Comparison of ENCODE assay signal across 19 cellular contexts in genomic region chr2:127577208-127577475, GRCh38. TPM values are rescaled to one million over a fixed set of nuclear protein-coding genes. Genes with fewer than 3 reads are reported as not detected.
DNase-seq lines count a peak whose midpoint lies in the region; ATAC-seq, FAIRE-seq and TF ChIP-seq lines count a peak whose summit lies in the region.
"Had no signal": no experiment of that assay in that cellular context is flagged by ENCODE, and none has a peak within 500 bp of the region (broad histone marks: within the 10 kb centered on the region; RNA-seq: fewer than 3 reads in every experiment).

No MANE protein-coding gene starts in this region.

- H3F3A ChIP-seq in GM23338 (replicated peaks; ENCODE audit: low read depth), result no peaks in the 10 kb centered on the region

- H3K9me2 ChIP-seq in GM23338 (ENCODE audit: insufficient read depth), result no peaks in the 10 kb centered on the region

- no peak overlapping the region for H3K4me3 Mint-ChIP-seq in activated CD8-positive, alpha-beta memory T cell treated with anti-CD3 and anti-CD28 coated beads, Interleukin-2, amount 10 ng/mL, durations not matched to agents 7 days and 5 days
- H3K4me3 Mint-ChIP-seq in GM23338 (no peak overlapping the region), osteocyte (ENCODE audit: unreplicated experiment) (no peak overlapping the region)
- H3K4me3 Mint-ChIP-seq: CD4-positive, CD25-positive, alpha-beta regulatory T cell had no signal

- H3K36me3 Mint-ChIP-seq in activated CD8-positive, alpha-beta memory T cell treated with anti-CD3 and anti-CD28 coated beads, Interleukin-2, amount 10 ng/mL, durations not matched to agents 7 days and 5 days, result no peaks in the 10 kb centered on the region
- H3K36me3 Mint-ChIP-seq in GM23338 (ENCODE audit: low read depth), result no peaks in the 10 kb centered on the region
- no peaks in the 10 kb centered on the region for H3K36me3 Mint-ChIP-seq in osteocyte (ENCODE audit: unreplicated experiment)
- H3K36me3 Mint-ChIP-seq: CD4-positive, CD25-positive, alpha-beta regulatory T cell had no signal

- H2AFZ ChIP-seq in GM23338, result peak overlapping the region; percentile 76

- no peak overlapping the region for H3K4me3 ChIP-seq in GM23338
- H3K4me3 ChIP-seq: A549 had no signal

- H3K36me3 ChIP-seq in GM23338 (ENCODE audit: insufficient read depth), result no peaks in the 10 kb centered on the region

- ATAC-seq in activated CD8-positive, alpha-beta memory T cell treated with anti-CD3 and anti-CD28 coated beads, Interleukin-2, amount 10 ng/mL, durations not matched to agents 7 days and 5 days, result no peak
- no peak for ATAC-seq in GM23338
- ATAC-seq in foreskin keratinocyte, result no peak

- no peak for FAIRE-seq in D721Med (lab: Jason Lieb, UNC)
- FAIRE-seq: A549 had no signal

- no peak overlapping the region for H3K27ac Mint-ChIP-seq in activated CD8-positive, alpha-beta memory T cell treated with anti-CD3 and anti-CD28 coated beads, Interleukin-2, amount 10 ng/mL, durations not matched to agents 7 days and 5 days
- H3K27ac Mint-ChIP-seq in GM23338 (no peak overlapping the region), osteocyte (ENCODE audit: unreplicated experiment) (no peak overlapping the region)

- CTCF ChIA-PET in activated CD8-positive, alpha-beta memory T cell treated with anti-CD3 and anti-CD28 coated beads, Interleukin-2, amount 10 ng/mL, durations not matched to agents 7 days and 5 days (lab: Charles Lee), result no interaction called here

- H3K4me2 ChIP-seq in GM23338, result no peak overlapping the region
- H3K4me2 ChIP-seq: A549 had no signal

- H3K27ac ChIP-seq in GM23338 (ENCODE audit: low read depth) (no peak overlapping the region), foreskin keratinocyte (no peak overlapping the region)
- H3K27ac ChIP-seq: A549 had no signal

- H3K4me1 ChIP-seq in GM23338 (ENCODE audit: insufficient read depth) (no peaks in the 10 kb centered on the region), foreskin keratinocyte (peaks cover 5% of the 10 kb centered on the region)
- H3K4me1 ChIP-seq: A549 had no signal

- H3K4me1 Mint-ChIP-seq in activated CD8-positive, alpha-beta memory T cell treated with anti-CD3 and anti-CD28 coated beads, Interleukin-2, amount 10 ng/mL, durations not matched to agents 7 days and 5 days, result peaks cover 9% of the 10 kb centered on the region
- no peaks in the 10 kb centered on the region; the same call in 2 of the 3 replicates for H3K4me1 Mint-ChIP-seq in GM23338
- peaks cover 23% of the 10 kb centered on the region for H3K4me1 Mint-ChIP-seq in osteocyte (ENCODE audit: unreplicated experiment)

- H3K79me2 ChIP-seq in GM23338 (replicated peaks; ENCODE audit: insufficient read depth), result no peaks in the 10 kb centered on the region

- no peaks in the 10 kb centered on the region for H4K20me1 ChIP-seq in GM23338 (replicated peaks; ENCODE audit: insufficient read depth)

- H3K27me3 ChIP-seq in GM23338 (ENCODE audit: insufficient read depth) (no peaks in the 10 kb centered on the region), foreskin keratinocyte (peaks cover 5% of the 10 kb centered on the region)

- H3K9me3 Mint-ChIP-seq in activated CD8-positive, alpha-beta memory T cell treated with anti-CD3 and anti-CD28 coated beads, Interleukin-2, amount 10 ng/mL, durations not matched to agents 7 days and 5 days (ENCODE audit: low read depth), result no peaks in the 10 kb centered on the region
- H3K9me3 Mint-ChIP-seq in GM23338 (no peaks in the 10 kb centered on the region), osteocyte (ENCODE audit: unreplicated experiment) (no peaks in the 10 kb centered on the region)
- H3K9me3 Mint-ChIP-seq: CD4-positive, CD25-positive, alpha-beta regulatory T cell had no signal

- H3K27me3 Mint-ChIP-seq in activated CD8-positive, alpha-beta memory T cell treated with anti-CD3 and anti-CD28 coated beads, Interleukin-2, amount 10 ng/mL, durations not matched to agents 7 days and 5 days, result peaks cover 50% of the 10 kb centered on the region
- peaks cover 10% of the 10 kb centered on the region for H3K27me3 Mint-ChIP-seq in GM23338 (ENCODE audit: insufficient read depth, low read depth, poor library complexity)
- no peaks in the 10 kb centered on the region for H3K27me3 Mint-ChIP-seq in osteocyte (ENCODE audit: unreplicated experiment)

- DNase-seq in activated CD8-positive, alpha-beta memory T cell treated with anti-CD3 and anti-CD28 coated beads, Interleukin-2, amount 50 U/mL, for 48 hours, result peak; percentile 34
- no peak for DNase-seq in activated CD8-positive, alpha-beta memory T cell treated with anti-CD3 and anti-CD28 coated beads, Interleukin-2, amount 10 ng/mL, durations not matched to agents 7 days and 5 days
- DNase-seq in GM23338 (ENCODE audit: low spot score) (no peak), ecto neural progenitor cell (ENCODE audit: low spot score) (peak; percentile 31), osteocyte (ENCODE audit: extremely low spot score, unreplicated experiment) (peak; percentile 71), D721Med (ENCODE audit: insufficient read length, low spot score) (no peak), foreskin keratinocyte (no peak), GF-D8 (lab: John Stamatoyannopoulos, UW) (no peak)
- DNase-seq: CD4-positive, CD25-positive, alpha-beta regulatory T cell; GM23248; KG1; NCI-H1092; NCI-H1694; NCI-H2107; NCI-H226; NCI-H526; PC-3 had no signal

- no peak for TF ChIP-seq CTCF in GM23338 (conservative IDR thresholded peaks at IDR 0.05; ENCODE audit: low read depth in 2 of 2)
- no peak for TF ChIP-seq CTCF in osteocyte (IDR thresholded peaks at IDR 0.05)
- no peak for TF ChIP-seq CTCF in D721Med (IDR thresholded peaks at IDR 0.05; ENCODE audit: insufficient read depth, missing control alignments)
- TF ChIP-seq CTCF in foreskin keratinocyte (conservative IDR thresholded peaks at IDR 0.05), result no peak

TF ChIP-seq in GM23338, 12 proteins besides CTCF, POLR2A, EP300 and RAD21 (continues in another document):
- no peak for TF ChIP-seq STAT1 (IDR thresholded peaks at IDR 0.05; ENCODE audit: unreplicated experiment)
- TF ChIP-seq ETS1 (IDR thresholded peaks at IDR 0.05), result no peak
- TF ChIP-seq CREB1 (CRISPR knock-in tag; IDR thresholded peaks at IDR 0.05; ENCODE audit: low read depth), result no peak
- no peak for TF ChIP-seq ZNF331 (CRISPR knock-in tag; IDR thresholded peaks at IDR 0.05; ENCODE audit: low read depth)

RNA-seq across cellular contexts. Expression of gene MYO7B, which starts 41.7 kb away (rescaled TPM):
- under 1 TPM in 1 of 2 experiments, not detected in 1; 0.26 TPM for total RNA-seq in activated CD8-positive, alpha-beta memory T cell treated with anti-CD3 and anti-CD28 coated beads, Interleukin-2, amount 10 ng/mL, durations not matched to agents 7 days and 5 days
- total RNA-seq in GM23338 (2014; rRNA removed; shearing (Covaris generic)), result not detected in 2 replicates
- polyA plus RNA-seq in GM23338 (2016; fragmentation: Nextera tagmentation; extraction: Ambion mirVana) (not detected in 2 replicates), foreskin keratinocyte (0.11 TPM in 1 of 2 replicates, not detected in the other)
- total RNA-seq in osteocyte (not detected in 2 replicates), foreskin keratinocyte (0.07 TPM in 1 of 2 replicates, not detected in the other)
- total RNA-seq: CD4-positive, CD25-positive, alpha-beta regulatory T cell; G401; GM23248 had no signal
- polyA plus RNA-seq: GM23248 had no signal

RNA-seq across cellular contexts. Expression of gene IWS1, which starts 50.9 kb away (rescaled TPM):
- 10 to 100 TPM; 53.2 to 55.1 TPM for total RNA-seq in activated CD8-positive, alpha-beta memory T cell treated with anti-CD3 and anti-CD28 coated beads, Interleukin-2, amount 10 ng/mL, durations not matched to agents 7 days and 5 days
- total RNA-seq in GM23338 (2014; rRNA removed; shearing (Covaris generic)), result 56.0 and 82.8 TPM in 2 replicates
- polyA plus RNA-seq in GM23338 (2016; fragmentation: Nextera tagmentation; extraction: Ambion mirVana) (84.4 and 97.2 TPM in 2 replicates), foreskin keratinocyte (29.8 and 30.6 TPM in 2 replicates)
- total RNA-seq in osteocyte (39.8 and 40.9 TPM in 2 replicates), foreskin keratinocyte (51.0 and 56.5 TPM in 2 replicates)

Comparison
In these comparisons a context has a peak if more than half of its experiments do, and no peak if none do; other contexts are left out.
1. DNase-seq: peak in activated CD8-positive, alpha-beta memory T cell treated with anti-CD3 and anti-CD28 coated beads, Interleukin-2, amount 50 U/mL, for 48 hours (single experiment), ecto neural progenitor cell (single experiment) and osteocyte (single experiment); none in activated CD8-positive, alpha-beta memory T cell treated with anti-CD3 and anti-CD28 coated beads, Interleukin-2, amount 10 ng/mL, durations not matched to agents 7 days and 5 days (single experiment), GM23338 (single experiment), D721Med (single experiment), foreskin keratinocyte (0 of 2) and GF-D8 (single experiment).